Comparison of ENCODE assay signal across 38 cellular contexts in the genomic region with DNA sequence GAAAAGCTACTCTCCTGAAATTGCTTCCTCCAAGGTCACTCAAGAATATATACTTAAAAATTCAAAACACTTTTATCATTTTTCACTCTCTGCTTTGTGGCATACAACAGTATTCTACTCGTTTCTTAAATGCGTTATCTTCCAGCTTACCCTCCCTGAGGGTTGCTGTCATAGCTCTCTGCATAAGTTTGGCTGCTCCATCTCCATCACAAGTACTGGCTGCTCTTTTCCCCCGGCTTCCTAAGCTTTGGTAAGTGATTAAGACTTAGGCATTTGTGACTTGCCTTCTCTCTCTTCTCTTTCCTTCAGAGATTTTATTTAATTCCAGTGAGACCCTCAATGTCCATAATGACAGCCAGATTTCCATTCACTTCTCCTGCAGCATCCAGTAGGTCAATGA.
"Had no signal": no experiment of that assay in that cellular context is flagged by ENCODE, and none has a peak within 500 bp of the region (broad histone marks: within the 10 kb centered on the region; RNA-seq: fewer than 3 reads in every experiment).

No MANE protein-coding gene starts in this region.

- H3K36me3 Mint-ChIP-seq: activated naive CD4-positive, alpha-beta T cell treated with anti-CD3 and anti-CD28 coated beads, Interleukin-2, amount 10 ng/mL, durations not matched to agents 7 days and 5 days; activated naive CD4-positive, alpha-beta T cell treated with anti-CD3 and anti-CD28 coated beads, Interleukin-2, amount 50 U/mL, for 24 hours; activated naive CD4-positive, alpha-beta T cell treated with anti-CD3 and anti-CD28 coated beads, Interleukin-2, amount 50 U/mL, for 72 hours; activated naive CD8-positive, alpha-beta T cell; activated naive CD8-positive, alpha-beta T cell treated with anti-CD3 and anti-CD28 coated beads for 36 hours; activated naive CD8-positive, alpha-beta T cell treated with anti-CD3 and anti-CD28 coated beads, Interleukin-2, amount 10 ng/mL, durations not matched to agents 7 days and 5 days; brain had no signal

- ATAC-seq: activated naive CD4-positive, alpha-beta T cell treated with anti-CD3 and anti-CD28 coated beads, Interleukin-2, amount 50 U/mL, for 72 hours; activated naive CD8-positive, alpha-beta T cell treated with anti-CD3 and anti-CD28 coated beads, Interleukin-2, amount 50 U/mL, for 24 hours; activated T-cell treated with anti-CD3 and anti-CD28 coated beads, Interleukin-2, amount 50 U/mL, for 4 hours; activated T-cell treated with anti-CD3 and anti-CD28 coated beads, Interleukin-2, amount 50 U/mL, for 72 hours; activated T-helper 17 cell treated with anti-CD3 and anti-CD28 coated beads, Interleukin-2, amount 50 U/mL, for 72 hours; body of pancreas had no signal

- H3K4me3 Mint-ChIP-seq: activated naive CD4-positive, alpha-beta T cell treated with anti-CD3 and anti-CD28 coated beads for 36 hours; activated naive CD4-positive, alpha-beta T cell treated with anti-CD3 and anti-CD28 coated beads, Interleukin-2, amount 10 ng/mL, durations not matched to agents 7 days and 5 days; activated naive CD4-positive, alpha-beta T cell treated with anti-CD3 and anti-CD28 coated beads, Interleukin-2, amount 50 U/mL, for 24 hours; activated naive CD8-positive, alpha-beta T cell; activated naive CD8-positive, alpha-beta T cell treated with anti-CD3 and anti-CD28 coated beads for 36 hours; activated naive CD8-positive, alpha-beta T cell treated with anti-CD3 and anti-CD28 coated beads, Interleukin-2, amount 10 ng/mL, durations not matched to agents 7 days and 5 days; activated naive CD8-positive, alpha-beta T cell treated with anti-CD3 and anti-CD28 coated beads, Interleukin-2, amount 50 U/mL, for 24 hours; activated T-cell treated with anti-CD3 and anti-CD28 coated beads, Interleukin-2, amount 50 U/mL, for 24 hours; activated T-cell treated with anti-CD3 and anti-CD28 coated beads, Interleukin-2, amount 50 U/mL, for 4 hours; activated T-cell treated with anti-CD3 and anti-CD28 coated beads, Interleukin-2, amount 50 U/mL, for 72 hours; activated T-helper 1 cell treated with anti-CD3 and anti-CD28 coated beads, Interleukin-12 subunit alpha, Interleukin-12 subunit beta, Interleukin-2, Interleukin-4 antibody, amounts not matched to agents 30 ng/mL and 10 ng/mL and 1 ng/mL, durations not matched to agents 14 hours and 24 hours and 36 hours; activated T-helper 17 cell treated with anti-CD3 and anti-CD28 coated beads, Interleukin-2, amount 50 U/mL, for 72 hours; brain; central memory CD8-positive, alpha-beta T cell had no signal

- H3K27me3 Mint-ChIP-seq: activated naive CD4-positive, alpha-beta T cell treated with anti-CD3 and anti-CD28 coated beads, Interleukin-2, amount 10 ng/mL, durations not matched to agents 7 days and 5 days; activated naive CD4-positive, alpha-beta T cell treated with anti-CD3 and anti-CD28 coated beads, Interleukin-2, amount 50 U/mL, for 24 hours; activated naive CD8-positive, alpha-beta T cell; activated naive CD8-positive, alpha-beta T cell treated with anti-CD3 and anti-CD28 coated beads for 36 hours; activated naive CD8-positive, alpha-beta T cell treated with anti-CD3 and anti-CD28 coated beads, Interleukin-2, amount 10 ng/mL, durations not matched to agents 7 days and 5 days; activated naive CD8-positive, alpha-beta T cell treated with anti-CD3 and anti-CD28 coated beads, Interleukin-2, amount 50 U/mL, for 24 hours; activated T-cell treated with anti-CD3 and anti-CD28 coated beads, Interleukin-2, amount 50 U/mL, for 24 hours; activated T-helper 17 cell treated with anti-CD3 and anti-CD28 coated beads, Interleukin-2, amount 50 U/mL, for 72 hours; brain; central memory CD8-positive, alpha-beta T cell had no signal

- DNase-seq: activated effector memory CD4-positive, alpha-beta T cell treated with anti-CD3 and anti-CD28 coated beads, Interleukin-2, amount 50 U/mL, for 16 hours; activated effector memory CD4-positive, alpha-beta T cell treated with Interleukin-2 at 50 U/mL for 16 hours; activated gamma-delta T cell; activated gamma-delta T cell treated with Interleukin-2 at 50 U/mL for 16 hours; activated naive CD4-positive, alpha-beta T cell; activated naive CD4-positive, alpha-beta T cell treated with anti-CD3 and anti-CD28 coated beads for 36 hours; activated naive CD4-positive, alpha-beta T cell treated with anti-CD3 and anti-CD28 coated beads, Interleukin-2, amount 10 ng/mL, durations not matched to agents 7 days and 5 days; activated naive CD4-positive, alpha-beta T cell treated with anti-CD3 and anti-CD28 coated beads, Interleukin-2, amount 50 U/mL, for 16 hours; activated naive CD4-positive, alpha-beta T cell treated with Interleukin-2 at 50 U/mL for 16 hours; activated naive CD8-positive, alpha-beta T cell treated with anti-CD3 and anti-CD28 coated beads for 36 hours; activated naive CD8-positive, alpha-beta T cell treated with anti-CD3 and anti-CD28 coated beads, Interleukin-2, amount 10 ng/mL, durations not matched to agents 7 days and 5 days; activated naive CD8-positive, alpha-beta T cell treated with anti-CD3 and anti-CD28 coated beads, Interleukin-2, amount 50 U/mL, for 24 hours; activated T-cell treated with anti-CD3 and anti-CD28 coated beads, Interleukin-2, amount 50 U/mL, for 1 hour; activated T-cell treated with anti-CD3 and anti-CD28 coated beads, Interleukin-2, amount 50 U/mL, for 24 hours; activated T-cell treated with anti-CD3 and anti-CD28 coated beads, Interleukin-2, amount 50 U/mL, for 4 hours; activated T-cell treated with anti-CD3 and anti-CD28 coated beads, Interleukin-2, amount 50 U/mL, for 48 hours; activated T-cell treated with anti-CD3 and anti-CD28 coated beads, Interleukin-2, amount 50 U/mL, for 72 hours; adrenal gland; amniotic stem cell; amygdala; anterior cingulate cortex; aorta; body of pancreas; brain microvascular endothelial cell; caudate nucleus; central memory CD4-positive, alpha-beta T cell; cerebellar nuclear complex had no signal

- H3K27me3 ChIP-seq: adrenal gland, ascending aorta, body of pancreas, brain microvascular endothelial cell, breast epithelium had no signal

- H3K4me1 ChIP-seq: adrenal gland, ascending aorta, body of pancreas, breast epithelium had no signal

- H3K4me1 Mint-ChIP-seq: activated naive CD4-positive, alpha-beta T cell treated with anti-CD3 and anti-CD28 coated beads, Interleukin-2, amount 10 ng/mL, durations not matched to agents 7 days and 5 days; activated naive CD4-positive, alpha-beta T cell treated with anti-CD3 and anti-CD28 coated beads, Interleukin-2, amount 50 U/mL, for 24 hours; activated naive CD8-positive, alpha-beta T cell treated with anti-CD3 and anti-CD28 coated beads for 36 hours; activated naive CD8-positive, alpha-beta T cell treated with anti-CD3 and anti-CD28 coated beads, Interleukin-2, amount 10 ng/mL, durations not matched to agents 7 days and 5 days; activated naive CD8-positive, alpha-beta T cell treated with anti-CD3 and anti-CD28 coated beads, Interleukin-2, amount 50 U/mL, for 24 hours; activated T-helper 17 cell treated with anti-CD3 and anti-CD28 coated beads, Interleukin-2, amount 50 U/mL, for 72 hours; central memory CD8-positive, alpha-beta T cell had no signal

- H3K36me3 ChIP-seq: adrenal gland, ascending aorta, brain microvascular endothelial cell, breast epithelium, cardiac muscle cell had no signal

- H3K27ac Mint-ChIP-seq: activated naive CD4-positive, alpha-beta T cell treated with anti-CD3 and anti-CD28 coated beads for 36 hours; activated naive CD4-positive, alpha-beta T cell treated with anti-CD3 and anti-CD28 coated beads, Interleukin-2, amount 10 ng/mL, durations not matched to agents 7 days and 5 days; activated naive CD4-positive, alpha-beta T cell treated with anti-CD3 and anti-CD28 coated beads, Interleukin-2, amount 50 U/mL, for 24 hours; activated naive CD4-positive, alpha-beta T cell treated with anti-CD3 and anti-CD28 coated beads, Interleukin-2, amount 50 U/mL, for 72 hours; activated naive CD8-positive, alpha-beta T cell; activated naive CD8-positive, alpha-beta T cell treated with anti-CD3 and anti-CD28 coated beads for 36 hours; activated naive CD8-positive, alpha-beta T cell treated with anti-CD3 and anti-CD28 coated beads, Interleukin-2, amount 10 ng/mL, durations not matched to agents 7 days and 5 days; activated naive CD8-positive, alpha-beta T cell treated with anti-CD3 and anti-CD28 coated beads, Interleukin-2, amount 50 U/mL, for 24 hours; activated T-cell treated with anti-CD3 and anti-CD28 coated beads, Interleukin-2, amount 50 U/mL, for 24 hours; activated T-cell treated with anti-CD3 and anti-CD28 coated beads, Interleukin-2, amount 50 U/mL, for 72 hours; activated T-helper 1 cell treated with anti-CD3 and anti-CD28 coated beads, Interleukin-12 subunit alpha, Interleukin-12 subunit beta, Interleukin-2, Interleukin-4 antibody, amounts not matched to agents 30 ng/mL and 10 ng/mL and 1 ng/mL, durations not matched to agents 14 hours and 24 hours and 36 hours; activated T-helper 17 cell treated with anti-CD3 and anti-CD28 coated beads, Interleukin-2, amount 50 U/mL, for 72 hours; activated T-helper 2 cell treated with anti-CD3 and anti-CD28 coated beads, Interferon-gamma antibody, Interleukin-2, Interleukin-4, amounts not matched to agents 10 μg/mL and 5 μg/mL and 100 μg/mL, durations not matched to agents 14 hours and 24 hours and 36 hours; brain had no signal

- H3K9me3 Mint-ChIP-seq: activated naive CD4-positive, alpha-beta T cell treated with anti-CD3 and anti-CD28 coated beads for 36 hours; activated naive CD4-positive, alpha-beta T cell treated with anti-CD3 and anti-CD28 coated beads, Interleukin-2, amount 50 U/mL, for 24 hours; activated naive CD8-positive, alpha-beta T cell treated with anti-CD3 and anti-CD28 coated beads for 36 hours; activated naive CD8-positive, alpha-beta T cell treated with anti-CD3 and anti-CD28 coated beads, Interleukin-2, amount 10 ng/mL, durations not matched to agents 7 days and 5 days; activated naive CD8-positive, alpha-beta T cell treated with anti-CD3 and anti-CD28 coated beads, Interleukin-2, amount 50 U/mL, for 24 hours; activated T-helper 1 cell treated with anti-CD3 and anti-CD28 coated beads, Interleukin-12 subunit alpha, Interleukin-12 subunit beta, Interleukin-2, Interleukin-4 antibody, amounts not matched to agents 30 ng/mL and 10 ng/mL and 1 ng/mL, durations not matched to agents 14 hours and 24 hours and 36 hours; activated T-helper 2 cell treated with anti-CD3 and anti-CD28 coated beads, Interferon-gamma antibody, Interleukin-2, Interleukin-4, amounts not matched to agents 10 μg/mL and 5 μg/mL and 100 μg/mL, durations not matched to agents 14 hours and 24 hours and 36 hours; brain had no signal

- H3K4me3 ChIP-seq: adrenal gland, ascending aorta, body of pancreas, breast epithelium, cardiac muscle cell had no signal

- H3K27ac ChIP-seq: adrenal gland, ascending aorta, body of pancreas, brain microvascular endothelial cell, breast epithelium, cardiac muscle cell had no signal

- H3K9me3 ChIP-seq: adrenal gland, ascending aorta, body of pancreas, breast epithelium had no signal
